In the genomic region with DNA sequence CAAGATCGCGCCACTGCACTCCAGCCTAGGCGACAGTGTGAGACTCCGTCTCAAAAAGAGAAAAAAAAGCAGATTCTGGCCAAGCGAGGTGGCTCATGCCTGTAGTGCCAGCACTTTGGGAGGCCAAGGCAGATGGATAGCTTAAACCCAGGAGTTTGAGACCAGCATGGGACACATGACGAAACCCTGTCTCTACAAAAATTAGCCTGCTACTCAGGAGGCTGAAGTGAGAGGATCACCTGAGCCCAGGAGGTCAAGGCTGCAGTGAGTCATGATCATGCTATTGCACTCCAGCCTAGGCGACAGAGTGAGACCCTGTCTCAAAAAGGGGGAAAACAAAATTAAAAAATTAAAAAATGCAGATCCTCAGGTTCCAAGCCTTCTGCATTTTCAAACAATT, we compare ENCODE assay signal across 35 cellular contexts. TPM values are rescaled to one million over a fixed set of nuclear protein-coding genes. Genes with fewer than 3 reads are reported as not detected.
DNase-seq lines count a peak whose midpoint lies in the region; ATAC-seq, FAIRE-seq and TF ChIP-seq lines count a peak whose summit lies in the region.
"Had no signal": no experiment of that assay in that cellular context is flagged by ENCODE, and none has a peak within 500 bp of the region (broad histone marks: within the 10 kb centered on the region; RNA-seq: fewer than 3 reads in every experiment).

No MANE protein-coding gene starts in this region.

- no peak for DNase-seq in activated naive CD4-positive, alpha-beta T cell treated with anti-CD3 and anti-CD28 coated beads, Interleukin-2, amount 10 ng/mL, durations not matched to agents 7 days and 5 days
- DNase-seq in HepG2 (ENCODE audit: low spot score) (no peak), right lobe of liver (no peak), trophoblast cell (peak; percentile 72 to 75)
- DNase-seq: 8988T; ACHN; AML-193; BE2C; C1 segment of cervical spinal cord; Caco-2; Calu3; CD4-positive, alpha-beta memory T cell; CD4-positive, alpha-beta T cell; CD4-positive, CD25-positive, alpha-beta regulatory T cell; CD8-positive, alpha-beta memory T cell; CD8-positive, alpha-beta T cell; COR-L47; DMS 273 treated with DMSO at 0.1 percent for 48 hours; DMS153; DMS53; DMS79; DMS79 treated with DMSO at 0.1 percent for 48 hours; DND-41; EL had no signal

- H3K9me3 ChIP-seq in HepG2 (ENCODE audit: low read length) (no peaks in the 10 kb centered on the region), right lobe of liver (no peaks in the 10 kb centered on the region), trophoblast cell (ENCODE audit: insufficient read depth, low read depth, low read length) (no peaks in the 10 kb centered on the region)
- H3K9me3 ChIP-seq: A549; BE2C; BLaER1; BLaER1 treated with 17β-estradiol and CSF1 and Interleukin-3, amounts not matched to agents 10 nM and 100 nM; Caco-2 had no signal

- ATAC-seq in HepG2 (no peak), right lobe of liver (no peak), GM21737 (IDR thresholded peaks at IDR 0.05; ENCODE audit: unreplicated experiment) (no peak)
- ATAC-seq: A549; CD8-positive, alpha-beta T cell had no signal

- no peaks in the 10 kb centered on the region for H3K79me1 ChIP-seq in trophoblast cell (ENCODE audit: low read length)

- H3K9me3 Mint-ChIP-seq in activated naive CD4-positive, alpha-beta T cell treated with anti-CD3 and anti-CD28 coated beads, Interleukin-2, amount 50 U/mL, for 24 hours: no peaks in the 10 kb centered on the region
- H3K9me3 Mint-ChIP-seq in activated naive CD4-positive, alpha-beta T cell treated with anti-CD3 and anti-CD28 coated beads, Interleukin-2, amount 10 ng/mL, durations not matched to agents 7 days and 5 days: no peaks in the 10 kb centered on the region
- H3K9me3 Mint-ChIP-seq: CD4-positive, alpha-beta memory T cell; CD4-positive, alpha-beta T cell; CD4-positive, CD25-positive, alpha-beta regulatory T cell; CD8-positive, alpha-beta memory T cell; CD8-positive, alpha-beta T cell had no signal

- POLR2A ChIA-PET in HepG2 (lab: Yijun Ruan, JAX): no interaction called here

- H4K12ac ChIP-seq in trophoblast cell (ENCODE audit: low read depth, low read length): no peak overlapping the region

- H3K36me3 ChIP-seq in HepG2 (replicated peaks in 1 of 2; ENCODE audit: control insufficient read depth in 1 of 2, insufficient read depth in 2 of 2, low read length in 2 of 2) (peaks cover 5 to 26% of the 10 kb centered on the region in 2 experiments; a peak in 4 of 5 replicates), right lobe of liver (peaks cover 0 to 6% (median 4%) of the 10 kb centered on the region in 4 donors), trophoblast cell (ENCODE audit: control insufficient read depth in 1 of 2, insufficient read depth in 2 of 2, low read length in 2 of 2) (peaks cover 16 to 25% of the 10 kb centered on the region in 2 experiments)
- H3K36me3 ChIP-seq: BE2C had no signal

- TF ChIP-seq EP300 in HepG2 (IDR thresholded peaks at IDR 0.05; ENCODE audit: low read depth in 2 of 2, low read length in 2 of 2): no peak
- no peak for TF ChIP-seq EP300 in HepG2 (CRISPR knock-in tag; IDR thresholded peaks at IDR 0.05; ENCODE audit: borderline replicate concordance)

- TF ChIP-seq CTCF in HepG2 (CRISPR knock-in tag; IDR thresholded peaks at IDR 0.05) (no peak), right lobe of liver (IDR thresholded peaks at IDR 0.05) (no peak)

- no peak overlapping the region for H2BK5ac ChIP-seq in trophoblast cell (ENCODE audit: low read depth, low read length, poor library complexity)

- peaks cover 3% of the 10 kb centered on the region; the same call in 1 of the 2 replicates for H4K20me1 ChIP-seq in HepG2 (ENCODE audit: insufficient read depth, low read length)

- FAIRE-seq in HepG2 (lab: Jason Lieb, UNC): no peak
- FAIRE-seq: A204.1, A549, D721Med had no signal

- H3K4me2 ChIP-seq in HepG2 (ENCODE audit: low read depth, low read length) (no peak overlapping the region), trophoblast cell (ENCODE audit: low read length) (no peak overlapping the region)
- H3K4me2 ChIP-seq: A549, BLaER1 had no signal

- H3K14ac ChIP-seq in trophoblast cell (ENCODE audit: low read length): no peak overlapping the region

- H3K27ac ChIP-seq in HepG2 (ENCODE audit: extremely low read length, insufficient read depth, low read length) (no peak overlapping the region), right lobe of liver (no peak overlapping the region), trophoblast cell (ENCODE audit: low read depth, low read length) (no peak overlapping the region)
- H3K27ac ChIP-seq: 22Rv1; A549; BLaER1; BLaER1 treated with 17β-estradiol and CSF1 and Interleukin-3, amounts not matched to agents 10 nM and 100 nM; C4-2B had no signal

- TF ChIP-seq RAD21 in HepG2 (CRISPR knock-in tag; IDR thresholded peaks at IDR 0.05): no peak

- no TSS peak for BruUV-seq in HepG2 (replicated peaks; lab: Mats Ljungman, UMichigan)

- H3K79me2 ChIP-seq in HepG2 (ENCODE audit: insufficient read depth, low read length) (no peaks in the 10 kb centered on the region), trophoblast cell (ENCODE audit: control insufficient read depth, insufficient read depth, low read length, poor library complexity) (no peaks in the 10 kb centered on the region)

- H3K9ac ChIP-seq in HepG2 (ENCODE audit: insufficient read depth, low read depth, low read length) (no peak overlapping the region), trophoblast cell (ENCODE audit: low read length) (no peak overlapping the region)
- H3K9ac ChIP-seq: BLaER1 had no signal

- CTCF ChIA-PET in activated naive CD4-positive, alpha-beta T cell treated with anti-CD3 and anti-CD28 coated beads, Interleukin-2, amount 10 ng/mL, durations not matched to agents 7 days and 5 days (lab: Charles Lee): interaction anchor here (1.0 to 1.7 kb wide), 3 partner anchors 12 to 251 kb away, joined by 3 to 5 read pairs (median 3); no protein-coding TSS in a partner anchor
- CTCF ChIA-PET in HepG2 (lab: Yijun Ruan, JAX; ENCODE audit: low intra/inter-chr PET ratio, low total read pairs): no interaction called here

- no peaks in the 10 kb centered on the region for H3K27me3 ChIP-seq in HepG2 (ENCODE audit: control insufficient read depth in 1 of 2, insufficient read depth in 2 of 2, low read length in 2 of 2)
- H3K27me3 ChIP-seq in right lobe of liver: no peaks in the 10 kb centered on the region
- H3K27me3 ChIP-seq in trophoblast cell (ENCODE audit: insufficient read depth, low read length): no peaks in the 10 kb centered on the region
- H3K27me3 ChIP-seq: BE2C; BLaER1; BLaER1 treated with 17β-estradiol and CSF1 and Interleukin-3, amounts not matched to agents 10 nM and 100 nM had no signal

- no peak overlapping the region for H4K91ac ChIP-seq in trophoblast cell (ENCODE audit: low read depth, low read length)

- H3K4me3 ChIP-seq in HepG2 (replicated peaks in 1 of 3; ENCODE audit: insufficient read depth in 1 of 3, low read depth in 2 of 3, low read length in 3 of 3): no peak overlapping the region
- no peak overlapping the region for H3K4me3 ChIP-seq in right lobe of liver
- H3K4me3 ChIP-seq in trophoblast cell (ENCODE audit: low read depth, low read length): no peak overlapping the region
- H3K4me3 ChIP-seq: A549; BLaER1; BLaER1 treated with 17β-estradiol and CSF1 and Interleukin-3, amounts not matched to agents 10 nM and 100 nM had no signal

- H4K8ac ChIP-seq in trophoblast cell (ENCODE audit: low read depth, low read length): no peak overlapping the region

- intact Hi-C loops in HepG2 (cut with micrococcal nuclease; ENCODE audit: unreplicated experiment) (no loop called here), right lobe of liver (cut with DNase I) (no loop called here)

- peak overlapping the region; percentile 62 for H3K27ac Mint-ChIP-seq in activated naive CD4-positive, alpha-beta T cell treated with anti-CD3 and anti-CD28 coated beads, Interleukin-2, amount 50 U/mL, for 24 hours
- no peak overlapping the region for H3K27ac Mint-ChIP-seq in activated naive CD4-positive, alpha-beta T cell treated with anti-CD3 and anti-CD28 coated beads, Interleukin-2, amount 10 ng/mL, durations not matched to agents 7 days and 5 days
- H3K27ac Mint-ChIP-seq: CD4-positive, alpha-beta T cell; CD8-positive, alpha-beta T cell had no signal

- H3K4ac ChIP-seq in trophoblast cell (ENCODE audit: low read depth, low read length): no peak overlapping the region

- WGBS in HepG2 (ENCODE audit: low lambda C conversion rate): 91% methylated on average over 7 of the region's 7 CpGs
- 81% methylated on average over 5 of the region's 7 CpGs for WGBS in right lobe of liver (ENCODE audit: insufficient coverage, low coverage, low lambda C conversion rate, missing lambda C conversion rate)
- no CpG with 5 or more reads among the region's 7 CpGs for WGBS in trophoblast cell (ENCODE audit: extremely low coverage, insufficient coverage, insufficient read length)

- H3K23ac ChIP-seq in trophoblast cell (ENCODE audit: low read length): no peak overlapping the region

- H3K36me3 Mint-ChIP-seq in activated naive CD4-positive, alpha-beta T cell treated with anti-CD3 and anti-CD28 coated beads, Interleukin-2, amount 50 U/mL, for 24 hours: peaks cover 3% of the 10 kb centered on the region
- peaks cover 36% of the 10 kb centered on the region for H3K36me3 Mint-ChIP-seq in activated naive CD4-positive, alpha-beta T cell treated with anti-CD3 and anti-CD28 coated beads, Interleukin-2, amount 10 ng/mL, durations not matched to agents 7 days and 5 days

- H2BK12ac ChIP-seq in trophoblast cell (ENCODE audit: low read length): no peak overlapping the region

- no peak overlapping the region for H3K4me3 Mint-ChIP-seq in activated naive CD4-positive, alpha-beta T cell treated with anti-CD3 and anti-CD28 coated beads, Interleukin-2, amount 50 U/mL, for 24 hours
- H3K4me3 Mint-ChIP-seq in activated naive CD4-positive, alpha-beta T cell treated with anti-CD3 and anti-CD28 coated beads, Interleukin-2, amount 10 ng/mL, durations not matched to agents 7 days and 5 days: no peak overlapping the region
- H3K4me3 Mint-ChIP-seq: B cell; CD14-positive monocyte; CD4-positive, alpha-beta memory T cell; CD4-positive, alpha-beta T cell; CD4-positive, CD25-positive, alpha-beta regulatory T cell; CD8-positive, alpha-beta memory T cell; CD8-positive, alpha-beta T cell had no signal

- no peak for TF ChIP-seq POLR2A in HepG2 (IDR thresholded peaks at IDR 0.05; ENCODE audit: insufficient read depth in 1 of 2, low read depth in 2 of 2, low read length in 2 of 2)
- TF ChIP-seq POLR2A in right lobe of liver (IDR thresholded peaks at IDR 0.05): no peak

- H2AK5ac ChIP-seq in trophoblast cell (ENCODE audit: low read length): no peak overlapping the region

- no peak overlapping the region for H2BK120ac ChIP-seq in trophoblast cell (ENCODE audit: insufficient read depth, low read length, poor library complexity)

- H3K27me3 Mint-ChIP-seq in activated naive CD4-positive, alpha-beta T cell treated with anti-CD3 and anti-CD28 coated beads, Interleukin-2, amount 50 U/mL, for 24 hours: no peaks in the 10 kb centered on the region
- no peaks in the 10 kb centered on the region for H3K27me3 Mint-ChIP-seq in activated naive CD4-positive, alpha-beta T cell treated with anti-CD3 and anti-CD28 coated beads, Interleukin-2, amount 10 ng/mL, durations not matched to agents 7 days and 5 days
- H3K27me3 Mint-ChIP-seq: B cell; CD4-positive, alpha-beta memory T cell; CD4-positive, alpha-beta T cell; CD4-positive, CD25-positive, alpha-beta regulatory T cell; CD8-positive, alpha-beta memory T cell had no signal

- in situ Hi-C loops in HepG2 (cut with HindIII; ENCODE audit: extremely low pct_ligation_motif_present, low pct_unique_long_range_greater_than_20kb): no loop called here

- no peak overlapping the region for H3K18ac ChIP-seq in trophoblast cell (ENCODE audit: low read length)

- no peak overlapping the region for H2AFZ ChIP-seq in HepG2 (ENCODE audit: low read length)
- H2AFZ ChIP-seq in trophoblast cell (ENCODE audit: insufficient read depth, low read length, poor library complexity): no peak overlapping the region

- H3K4me1 Mint-ChIP-seq in activated naive CD4-positive, alpha-beta T cell treated with anti-CD3 and anti-CD28 coated beads, Interleukin-2, amount 50 U/mL, for 24 hours: peaks cover 37% of the 10 kb centered on the region
- peaks cover 30% of the 10 kb centered on the region for H3K4me1 Mint-ChIP-seq in activated naive CD4-positive, alpha-beta T cell treated with anti-CD3 and anti-CD28 coated beads, Interleukin-2, amount 10 ng/mL, durations not matched to agents 7 days and 5 days

- H3K4me1 ChIP-seq in HepG2 (ENCODE audit: insufficient read depth, low read length) (no peaks in the 10 kb centered on the region), right lobe of liver (no peaks in the 10 kb centered on the region), trophoblast cell (ENCODE audit: control insufficient read depth in 1 of 2, insufficient read depth in 2 of 2, low read length in 2 of 2) (peaks cover 0 to under 1% of the 10 kb centered on the region in 2 experiments)
- H3K4me1 ChIP-seq: BE2C had no signal

RNA-seq across cellular contexts. Expression of a gene that starts 14.0 kb away (rescaled TPM):
- total RNA-seq in HepG2 (2016; rRNA removed; fragmentation: Illumina TruSeq; extraction: Trizol): 16.8 and 21.5 TPM in 2 replicates
- 20.3 and 25.5 TPM in 2 replicates for total RNA-seq in HepG2 (2016; cell fraction: cytosol; rRNA removed; fragmentation: Illumina TruSeq; extraction: Trizol; ENCODE audit: low read depth)
- 17.1 and 19.6 TPM in 2 replicates for total RNA-seq in HepG2 (2016; cell fraction: insoluble cytoplasmic fraction; rRNA removed; fragmentation: Illumina TruSeq; extraction: Trizol)
- 36.5 and 42.1 TPM in 2 replicates for total RNA-seq in HepG2 (2016; cell fraction: membrane; rRNA removed; fragmentation: Illumina TruSeq; extraction: Trizol)
- 16.9 and 22.3 TPM in 2 replicates for total RNA-seq in HepG2 (2016; cell fraction: nucleus; rRNA removed; fragmentation: Illumina TruSeq; extraction: Trizol)
- 46.8 and 47.8 TPM in 2 replicates for polyA plus RNA-seq in HepG2 (2011; rRNA removed)
- polyA plus RNA-seq in HepG2 (2011; cell fraction: cytosol; rRNA removed): 34.6 and 41.7 TPM in 2 replicates
- polyA plus RNA-seq in HepG2 (2011; cell fraction: nucleus; rRNA removed): 70.5 and 72.6 TPM in 2 replicates
- 17.5 and 20.8 TPM in 2 replicates for polyA plus RNA-seq in HepG2 (2012)
- 42.7 and 51.8 TPM in 2 replicates for polyA plus RNA-seq in HepG2 (2016; cell fraction: cytosol; fragmentation: Illumina TruSeq; extraction: Trizol; ENCODE audit: low read depth)
- 29.8 and 30.5 TPM in 2 replicates for polyA plus RNA-seq in HepG2 (2016; cell fraction: insoluble cytoplasmic fraction; fragmentation: Illumina TruSeq; extraction: Trizol; ENCODE audit: low read depth)
- polyA plus RNA-seq in HepG2 (2016; cell fraction: membrane; fragmentation: Illumina TruSeq; extraction: Trizol; ENCODE audit: low read depth): 58.5 and 61.9 TPM in 2 replicates
- polyA plus RNA-seq in HepG2 (2016; cell fraction: nucleus; fragmentation: Illumina TruSeq; extraction: Trizol; ENCODE audit: insufficient read depth, low read depth): 62.7 and 64.3 TPM in 2 replicates
- polyA minus RNA-seq in HepG2 (2011; rRNA and poly(A)+ RNA removed; ENCODE audit: low replicate concordance): 72.3 and 77.1 TPM in 2 replicates
- polyA minus RNA-seq in HepG2 (2011; cell fraction: cytosol; rRNA and poly(A)+ RNA removed): 15.6 and 19.4 TPM in 2 replicates
- 9.1 and 11.2 TPM in 2 replicates for polyA minus RNA-seq in HepG2 (2011; cell fraction: nucleus; rRNA and poly(A)+ RNA removed)
- 10 to 100 TPM; 14.8 to 26.8 (median 17.9) TPM for total RNA-seq in right lobe of liver
- 24.0 TPM in 2 replicates for polyA plus RNA-seq in trophoblast cell (2013)

RNA-seq across cellular contexts. Expression of a gene that starts 18.4 kb away (rescaled TPM):
- total RNA-seq in HepG2 (2016; rRNA removed; fragmentation: Illumina TruSeq; extraction: Trizol) (7.7 TPM in 2 replicates), right lobe of liver (10 to 100 TPM; 13.9 to 31.5 (median 22.0) TPM)
- total RNA-seq in HepG2 (2016; cell fraction: cytosol; rRNA removed; fragmentation: Illumina TruSeq; extraction: Trizol; ENCODE audit: low read depth): 2.6 and 3.6 TPM in 2 replicates
- 5.8 and 6.8 TPM in 2 replicates for total RNA-seq in HepG2 (2016; cell fraction: insoluble cytoplasmic fraction; rRNA removed; fragmentation: Illumina TruSeq; extraction: Trizol)
- total RNA-seq in HepG2 (2016; cell fraction: membrane; rRNA removed; fragmentation: Illumina TruSeq; extraction: Trizol): 5.8 and 7.4 TPM in 2 replicates
- 5.9 and 6.2 TPM in 2 replicates for total RNA-seq in HepG2 (2016; cell fraction: nucleus; rRNA removed; fragmentation: Illumina TruSeq; extraction: Trizol)
- polyA plus RNA-seq in HepG2 (2011; rRNA removed): 23.4 and 27.1 TPM in 2 replicates
- polyA plus RNA-seq in HepG2 (2011; cell fraction: cytosol; rRNA removed): 28.2 and 39.4 TPM in 2 replicates
- polyA plus RNA-seq in HepG2 (2011; cell fraction: nucleus; rRNA removed): 16.2 and 18.8 TPM in 2 replicates
- 15.8 and 27.4 TPM in 2 replicates for polyA plus RNA-seq in HepG2 (2012)
- 9.6 and 10.7 TPM in 2 replicates for polyA plus RNA-seq in HepG2 (2016; cell fraction: cytosol; fragmentation: Illumina TruSeq; extraction: Trizol; ENCODE audit: low read depth)
- polyA plus RNA-seq in HepG2 (2016; cell fraction: insoluble cytoplasmic fraction; fragmentation: Illumina TruSeq; extraction: Trizol; ENCODE audit: low read depth): 21.0 and 25.0 TPM in 2 replicates
- polyA plus RNA-seq in HepG2 (2016; cell fraction: membrane; fragmentation: Illumina TruSeq; extraction: Trizol; ENCODE audit: low read depth): 18.5 and 19.3 TPM in 2 replicates
- polyA plus RNA-seq in HepG2 (2016; cell fraction: nucleus; fragmentation: Illumina TruSeq; extraction: Trizol; ENCODE audit: insufficient read depth, low read depth): 22.3 and 26.4 TPM in 2 replicates
- 83.5 and 114 TPM in 2 replicates for polyA minus RNA-seq in HepG2 (2011; rRNA and poly(A)+ RNA removed; ENCODE audit: low replicate concordance)
- 21.8 and 27.6 TPM in 2 replicates for polyA minus RNA-seq in HepG2 (2011; cell fraction: cytosol; rRNA and poly(A)+ RNA removed)
- 11.5 and 17.4 TPM in 2 replicates for polyA minus RNA-seq in HepG2 (2011; cell fraction: nucleus; rRNA and poly(A)+ RNA removed)
- polyA plus RNA-seq in trophoblast cell (2013): 48.3 and 53.7 TPM in 2 replicates

RNA-seq across cellular contexts. Expression of a gene that starts 25.0 kb away (rescaled TPM):
- total RNA-seq in HepG2 (2016; rRNA removed; fragmentation: Illumina TruSeq; extraction: Trizol) (85.3 and 126 TPM in 2 replicates), right lobe of liver (10 to 100 TPM; 29.7 to 69.0 (median 34.3) TPM)
- total RNA-seq in HepG2 (2016; cell fraction: cytosol; rRNA removed; fragmentation: Illumina TruSeq; extraction: Trizol; ENCODE audit: low read depth): 43.1 and 51.6 TPM in 2 replicates
- total RNA-seq in HepG2 (2016; cell fraction: insoluble cytoplasmic fraction; rRNA removed; fragmentation: Illumina TruSeq; extraction: Trizol): 89.3 and 123 TPM in 2 replicates
- 26.3 and 32.0 TPM in 2 replicates for total RNA-seq in HepG2 (2016; cell fraction: membrane; rRNA removed; fragmentation: Illumina TruSeq; extraction: Trizol)
- 76.7 and 93.4 TPM in 2 replicates for total RNA-seq in HepG2 (2016; cell fraction: nucleus; rRNA removed; fragmentation: Illumina TruSeq; extraction: Trizol)
- 73.6 and 76.6 TPM in 2 replicates for polyA plus RNA-seq in HepG2 (2011; rRNA removed)
- polyA plus RNA-seq in HepG2 (2011; cell fraction: cytosol; rRNA removed): 69.6 and 79.5 TPM in 2 replicates
- polyA plus RNA-seq in HepG2 (2011; cell fraction: nucleus; rRNA removed): 104 and 106 TPM in 2 replicates
- polyA plus RNA-seq in HepG2 (2012): 30.9 and 40.3 TPM in 2 replicates
- polyA plus RNA-seq in HepG2 (2016; cell fraction: cytosol; fragmentation: Illumina TruSeq; extraction: Trizol; ENCODE audit: low read depth): 3.7 and 4.0 TPM in 2 replicates
- polyA plus RNA-seq in HepG2 (2016; cell fraction: insoluble cytoplasmic fraction; fragmentation: Illumina TruSeq; extraction: Trizol; ENCODE audit: low read depth): 75.4 and 87.3 TPM in 2 replicates
- 7.2 and 10.0 TPM in 2 replicates for polyA plus RNA-seq in HepG2 (2016; cell fraction: membrane; fragmentation: Illumina TruSeq; extraction: Trizol; ENCODE audit: low read depth)
- 69.6 and 70.2 TPM in 2 replicates for polyA plus RNA-seq in HepG2 (2016; cell fraction: nucleus; fragmentation: Illumina TruSeq; extraction: Trizol; ENCODE audit: insufficient read depth, low read depth)
- 297 and 701 TPM in 2 replicates for polyA minus RNA-seq in HepG2 (2011; rRNA and poly(A)+ RNA removed; ENCODE audit: low replicate concordance)
- polyA minus RNA-seq in HepG2 (2011; cell fraction: cytosol; rRNA and poly(A)+ RNA removed): 83.2 and 92.9 TPM in 2 replicates
- polyA minus RNA-seq in HepG2 (2011; cell fraction: nucleus; rRNA and poly(A)+ RNA removed): 87.9 and 109 TPM in 2 replicates
- polyA plus RNA-seq in trophoblast cell (2013): 75.8 and 77.4 TPM in 2 replicates

RNA-seq across cellular contexts. Expression of a gene that starts 33.2 kb away (rescaled TPM):
- 16.3 and 19.2 TPM in 2 replicates for total RNA-seq in HepG2 (2016; rRNA removed; fragmentation: Illumina TruSeq; extraction: Trizol)
- total RNA-seq in HepG2 (2016; cell fraction: cytosol; rRNA removed; fragmentation: Illumina TruSeq; extraction: Trizol; ENCODE audit: low read depth): 4.1 and 5.8 TPM in 2 replicates
- 10.3 and 20.0 TPM in 2 replicates for total RNA-seq in HepG2 (2016; cell fraction: insoluble cytoplasmic fraction; rRNA removed; fragmentation: Illumina TruSeq; extraction: Trizol)
- total RNA-seq in HepG2 (2016; cell fraction: membrane; rRNA removed; fragmentation: Illumina TruSeq; extraction: Trizol): 9.1 and 11.2 TPM in 2 replicates
- total RNA-seq in HepG2 (2016; cell fraction: nucleus; rRNA removed; fragmentation: Illumina TruSeq; extraction: Trizol): 32.4 and 32.5 TPM in 2 replicates
- 28.5 and 33.3 TPM in 2 replicates for polyA plus RNA-seq in HepG2 (2011; rRNA removed)
- 25.0 and 31.9 TPM in 2 replicates for polyA plus RNA-seq in HepG2 (2011; cell fraction: cytosol; rRNA removed)
- polyA plus RNA-seq in HepG2 (2011; cell fraction: nucleus; rRNA removed): 53.3 and 57.1 TPM in 2 replicates
- 41.4 and 42.4 TPM in 2 replicates for polyA plus RNA-seq in HepG2 (2012)
- 2.6 TPM in 2 replicates for polyA plus RNA-seq in HepG2 (2016; cell fraction: cytosol; fragmentation: Illumina TruSeq; extraction: Trizol; ENCODE audit: low read depth)
- 10.3 and 12.6 TPM in 2 replicates for polyA plus RNA-seq in HepG2 (2016; cell fraction: insoluble cytoplasmic fraction; fragmentation: Illumina TruSeq; extraction: Trizol; ENCODE audit: low read depth)
- 7.0 and 7.4 TPM in 2 replicates for polyA plus RNA-seq in HepG2 (2016; cell fraction: membrane; fragmentation: Illumina TruSeq; extraction: Trizol; ENCODE audit: low read depth)
- 37.7 and 37.8 TPM in 2 replicates for polyA plus RNA-seq in HepG2 (2016; cell fraction: nucleus; fragmentation: Illumina TruSeq; extraction: Trizol; ENCODE audit: insufficient read depth, low read depth)
- polyA minus RNA-seq in HepG2 (2011; rRNA and poly(A)+ RNA removed; ENCODE audit: low replicate concordance): 46.4 and 107 TPM in 2 replicates
- polyA minus RNA-seq in HepG2 (2011; cell fraction: cytosol; rRNA and poly(A)+ RNA removed): 35.8 and 57.5 TPM in 2 replicates
- 43.4 and 64.5 TPM in 2 replicates for polyA minus RNA-seq in HepG2 (2011; cell fraction: nucleus; rRNA and poly(A)+ RNA removed)
- 10 to 100 TPM; 36.4 to 48.0 (median 40.5) TPM for total RNA-seq in right lobe of liver
- 17.6 and 18.0 TPM in 2 replicates for polyA plus RNA-seq in trophoblast cell (2013)

Comparison
In these comparisons a context has a peak if more than half of its experiments do, and no peak if none do; other contexts are left out.
1. DNase-seq: peak in trophoblast cell (2 of 2); none in activated naive CD4-positive, alpha-beta T cell treated with anti-CD3 and anti-CD28 coated beads, Interleukin-2, amount 10 ng/mL, durations not matched to agents 7 days and 5 days (single experiment), HepG2 (single experiment) and right lobe of liver (0 of 3).